ENCODE assay signal across 8 cellular contexts in the genomic region with DNA sequence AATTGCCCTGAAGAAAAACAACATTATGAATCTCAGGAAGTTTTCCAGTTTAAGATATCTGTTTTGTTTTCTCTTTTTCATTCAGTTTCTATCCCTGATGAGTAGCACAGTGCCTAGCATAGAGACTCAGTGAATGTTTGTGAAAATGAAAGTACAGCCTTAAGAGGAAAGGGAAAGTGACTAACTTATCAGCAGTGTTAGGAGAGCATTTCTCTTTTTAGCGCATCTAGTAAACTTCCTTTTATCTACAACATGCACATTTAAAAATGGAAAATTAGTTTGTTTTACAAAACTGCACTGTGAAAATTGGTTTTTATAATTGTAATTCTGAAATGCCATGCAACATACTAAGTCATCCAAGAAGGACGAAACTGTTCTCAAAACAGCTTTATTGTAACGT.
DNase-seq lines count a peak whose midpoint lies in the region; ATAC-seq lines count a peak whose summit lies in the region.

No MANE protein-coding gene starts in this region.

- H3K9me3 Mint-ChIP-seq in activated T-cell treated with anti-CD3 and anti-CD28 coated beads, Interleukin-2, amount 50 U/mL, for 24 hours, result no peaks in the 10 kb centered on the region

- H3K27me3 Mint-ChIP-seq in activated T-cell treated with anti-CD3 and anti-CD28 coated beads, Interleukin-2, amount 50 U/mL, for 24 hours, result no peaks in the 10 kb centered on the region

- H3K27ac Mint-ChIP-seq in activated T-cell treated with anti-CD3 and anti-CD28 coated beads, Interleukin-2, amount 50 U/mL, for 24 hours, result peak overlapping the region; percentile 82

- peaks cover 43% of the 10 kb centered on the region for H3K4me1 Mint-ChIP-seq in activated T-cell treated with anti-CD3 and anti-CD28 coated beads, Interleukin-2, amount 50 U/mL, for 24 hours (ENCODE audit: low read depth)

- H3K27ac ChIP-seq in cingulate gyrus (ENCODE audit: low read depth, low read length), result peak overlapping the region; percentile 51

- peak; percentile 93 for ATAC-seq in HG03159 (IDR thresholded peaks at IDR 0.05; ENCODE audit: unreplicated experiment)

- no peak for DNase-seq in activated T-cell treated with anti-CD3 and anti-CD28 coated beads, Interleukin-2, amount 50 U/mL, for 24 hours
- DNase-seq in activated T-cell treated with anti-CD3 and anti-CD28 coated beads, Interleukin-2, amount 50 U/mL, for 48 hours, result no peak
- peak; percentile 54 for DNase-seq in pons (ENCODE audit: low spot score)
- DNase-seq in activated gamma-delta T cell treated with Interleukin-2 at 50 U/mL for 16 hours, result no peak
- DNase-seq in NCI-H526 (lab: John Stamatoyannopoulos, UW), result no peak
- no peak for DNase-seq in UCSD-AML1 (lab: John Stamatoyannopoulos, UW; ENCODE audit: unreplicated experiment)

- H3K4me3 Mint-ChIP-seq in activated T-cell treated with anti-CD3 and anti-CD28 coated beads, Interleukin-2, amount 50 U/mL, for 24 hours, result no peak overlapping the region

- peaks cover 86% of the 10 kb centered on the region for H3K36me3 Mint-ChIP-seq in activated T-cell treated with anti-CD3 and anti-CD28 coated beads, Interleukin-2, amount 50 U/mL, for 24 hours (ENCODE audit: low read depth)
